12 cellular contexts compared by ENCODE assay signal in the genomic region with DNA sequence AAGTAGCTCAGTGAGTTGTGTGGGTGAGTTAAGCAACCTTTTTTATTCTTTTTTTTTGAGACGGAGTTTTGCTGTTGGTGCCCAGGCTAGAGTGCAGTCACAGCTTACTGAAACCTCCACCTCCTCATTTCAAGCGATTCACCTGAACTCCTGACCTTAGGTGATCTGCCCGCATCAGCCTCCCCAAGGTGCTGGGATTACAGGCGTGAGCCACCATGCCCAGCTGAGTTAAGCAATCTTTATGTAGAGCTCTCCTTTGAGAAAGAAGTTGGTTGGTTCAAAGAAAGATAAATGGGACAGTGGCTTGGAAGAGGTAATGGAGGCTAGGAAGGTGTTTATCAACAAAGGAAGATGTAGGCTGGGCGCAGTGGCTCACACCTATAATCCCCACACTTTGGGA. TPM values are rescaled to one million over a fixed set of nuclear protein-coding genes. Genes with fewer than 3 reads are reported as not detected.
DNase-seq lines count a peak whose midpoint lies in the region; ATAC-seq and TF ChIP-seq lines count a peak whose summit lies in the region.
"Had no signal": no experiment of that assay in that cellular context is flagged by ENCODE, and none has a peak within 500 bp of the region (broad histone marks: within the 10 kb centered on the region; RNA-seq: fewer than 3 reads in every experiment).

No MANE protein-coding gene starts in this region.

- peaks cover 8% of the 10 kb centered on the region for H3K4me1 ChIP-seq in effector memory CD4-positive, alpha-beta T cell (ENCODE audit: control insufficient read depth, insufficient read depth, low read length, poor library complexity, severe bottlenecking)

- POLR2A ChIA-PET in activated CD8-positive, alpha-beta T cell treated with anti-CD3 and anti-CD28 coated beads for 36 hours (lab: Charles Lee), result interaction anchor here (1.2 kb wide), 1 partner anchor 10 kb away, joined by 3 read pairs; no protein-coding TSS in a partner anchor

- peaks cover 48% of the 10 kb centered on the region for H3K4me1 Mint-ChIP-seq in activated CD4-positive, alpha-beta T cell treated with anti-CD3 and anti-CD28 coated beads, Interleukin-2, amount 10 ng/mL, durations not matched to agents 24 days and 14 days
- H3K4me1 Mint-ChIP-seq in activated CD8-positive, alpha-beta T cell treated with anti-CD3 and anti-CD28 coated beads for 36 hours (ENCODE audit: low read depth), result peaks cover 52% of the 10 kb centered on the region
- H3K4me1 Mint-ChIP-seq in progenitor cell of endocrine pancreas (ENCODE audit: low read depth), result peaks cover 37% of the 10 kb centered on the region

- CTCF ChIA-PET in activated CD8-positive, alpha-beta T cell treated with anti-CD3 and anti-CD28 coated beads for 36 hours (lab: Charles Lee), result interaction anchor here (2.3 kb wide), 1 partner anchor 200 kb away, joined by 9 read pairs; no protein-coding TSS in a partner anchor

- no peak for DNase-seq in activated CD4-positive, alpha-beta T cell treated with anti-CD3 and anti-CD28 coated beads, Interleukin-2, amount 10 ng/mL, durations not matched to agents 24 days and 14 days
- no peak for DNase-seq in activated CD4-positive, alpha-beta T cell treated with anti-CD3 and anti-CD28 coated beads for 4 hours
- no peak for DNase-seq in activated CD8-positive, alpha-beta T cell treated with anti-CD3 and anti-CD28 coated beads for 36 hours
- DNase-seq in fibroblast of pulmonary artery (ENCODE audit: low read depth) (no peak), progenitor cell of endocrine pancreas (ENCODE audit: low spot score, unreplicated experiment) (no peak), NCI-H345 (lab: John Stamatoyannopoulos, UW) (no peak), NCI-H526 treated with DMSO at 0.1 percent for 48 hours (lab: John Stamatoyannopoulos, UW) (no peak)
- no peak for DNase-seq in effector memory CD4-positive, alpha-beta T cell
- DNase-seq: NCI-H2171 treated with DMSO at 0.1 percent for 48 hours; stimulated activated naive CD4-positive, alpha-beta T cell; SW 1271 had no signal

- H3K9me3 ChIP-seq in effector memory CD4-positive, alpha-beta T cell (ENCODE audit: control insufficient read depth, low read length), result no peaks in the 10 kb centered on the region

- ATAC-seq in activated CD8-positive, alpha-beta T cell treated with anti-CD3 and anti-CD28 coated beads for 36 hours, result no peak

- peak overlapping the region; percentile 73 for H3K4me3 Mint-ChIP-seq in activated CD4-positive, alpha-beta T cell treated with anti-CD3 and anti-CD28 coated beads, Interleukin-2, amount 10 ng/mL, durations not matched to agents 24 days and 14 days
- H3K4me3 Mint-ChIP-seq in activated CD8-positive, alpha-beta T cell treated with anti-CD3 and anti-CD28 coated beads for 36 hours, result peak overlapping the region; percentile 31
- H3K4me3 Mint-ChIP-seq in progenitor cell of endocrine pancreas (ENCODE audit: low read depth), result peak overlapping the region; percentile 69

- peak overlapping the region; percentile 85 for H3K4me3 ChIP-seq in fibroblast of pulmonary artery (replicated peaks; ENCODE audit: low read depth, low read length)
- H3K4me3 ChIP-seq in effector memory CD4-positive, alpha-beta T cell (ENCODE audit: insufficient read depth, low read depth, low read length, poor library complexity, severe bottlenecking), result no peak overlapping the region

- no peaks in the 10 kb centered on the region for H3K27me3 Mint-ChIP-seq in activated CD4-positive, alpha-beta T cell treated with anti-CD3 and anti-CD28 coated beads, Interleukin-2, amount 10 ng/mL, durations not matched to agents 24 days and 14 days
- no peaks in the 10 kb centered on the region for H3K27me3 Mint-ChIP-seq in activated CD8-positive, alpha-beta T cell treated with anti-CD3 and anti-CD28 coated beads for 36 hours
- no peaks in the 10 kb centered on the region for H3K27me3 Mint-ChIP-seq in progenitor cell of endocrine pancreas

- no peak for TF ChIP-seq CTCF in activated CD8-positive, alpha-beta T cell treated with anti-CD3 and anti-CD28 coated beads for 36 hours (IDR thresholded peaks at IDR 0.05)
- TF ChIP-seq CTCF in fibroblast of pulmonary artery (IDR thresholded peaks at IDR 0.05; ENCODE audit: low read length, missing control alignments), result no peak
- no peak for TF ChIP-seq CTCF in progenitor cell of endocrine pancreas (IDR thresholded peaks at IDR 0.05; ENCODE audit: unreplicated experiment)

- H3K9me3 Mint-ChIP-seq in activated CD4-positive, alpha-beta T cell treated with anti-CD3 and anti-CD28 coated beads, Interleukin-2, amount 10 ng/mL, durations not matched to agents 24 days and 14 days, result no peaks in the 10 kb centered on the region
- no peaks in the 10 kb centered on the region for H3K9me3 Mint-ChIP-seq in activated CD8-positive, alpha-beta T cell treated with anti-CD3 and anti-CD28 coated beads for 36 hours
- H3K9me3 Mint-ChIP-seq in progenitor cell of endocrine pancreas (ENCODE audit: low read depth), result peaks cover under 1% of the 10 kb centered on the region

- H3K27ac ChIP-seq in effector memory CD4-positive, alpha-beta T cell (ENCODE audit: insufficient read depth, low read length, poor library complexity, severe bottlenecking), result no peak overlapping the region

- peaks cover 46% of the 10 kb centered on the region for H3K36me3 Mint-ChIP-seq in activated CD4-positive, alpha-beta T cell treated with anti-CD3 and anti-CD28 coated beads, Interleukin-2, amount 10 ng/mL, durations not matched to agents 24 days and 14 days (ENCODE audit: low read depth)
- peaks cover 41% of the 10 kb centered on the region for H3K36me3 Mint-ChIP-seq in activated CD8-positive, alpha-beta T cell treated with anti-CD3 and anti-CD28 coated beads for 36 hours (ENCODE audit: low read depth)
- H3K36me3 Mint-ChIP-seq in progenitor cell of endocrine pancreas (ENCODE audit: insufficient read depth), result peaks cover 15% of the 10 kb centered on the region

- peak overlapping the region; percentile 79 for H3K27ac Mint-ChIP-seq in activated CD4-positive, alpha-beta T cell treated with anti-CD3 and anti-CD28 coated beads, Interleukin-2, amount 10 ng/mL, durations not matched to agents 24 days and 14 days
- peak overlapping the region; percentile 79 for H3K27ac Mint-ChIP-seq in activated CD8-positive, alpha-beta T cell treated with anti-CD3 and anti-CD28 coated beads for 36 hours
- H3K27ac Mint-ChIP-seq in progenitor cell of endocrine pancreas, result peak overlapping the region; percentile 77

- no peaks in the 10 kb centered on the region for H3K27me3 ChIP-seq in effector memory CD4-positive, alpha-beta T cell (replicated peaks; ENCODE audit: control insufficient read depth, insufficient read depth, low read length, poor library complexity, severe bottlenecking)

- intact Hi-C loops in activated CD4-positive, alpha-beta T cell treated with anti-CD3 and anti-CD28 coated beads, Interleukin-2, amount 10 ng/mL, durations not matched to agents 24 days and 14 days (cut with micrococcal nuclease), result loop anchor here (10.0 kb wide), 1 partner anchor 46 kb away; no protein-coding TSS in a partner anchor
- intact Hi-C loops in activated CD8-positive, alpha-beta T cell treated with anti-CD3 and anti-CD28 coated beads for 36 hours (cut with micrococcal nuclease), result no loop called here

- H3K36me3 ChIP-seq in effector memory CD4-positive, alpha-beta T cell (ENCODE audit: control insufficient read depth, insufficient read depth, low read length), result no peaks in the 10 kb centered on the region

RNA-seq across cellular contexts. Expression of a gene that starts 3.2 kb away (rescaled TPM):
- total RNA-seq in activated CD4-positive, alpha-beta T cell treated with anti-CD3 and anti-CD28 coated beads, Interleukin-2, amount 10 ng/mL, durations not matched to agents 24 days and 14 days, result 82.0 and 82.3 TPM in 2 replicates
- total RNA-seq in activated CD8-positive, alpha-beta T cell treated with anti-CD3 and anti-CD28 coated beads for 36 hours, result 10 to 100 TPM; 42.3 to 43.2 TPM
- 87.1 and 89.4 TPM in 2 replicates for total RNA-seq in progenitor cell of endocrine pancreas

RNA-seq across cellular contexts. Expression of a gene that starts 48.1 kb away (rescaled TPM):
- total RNA-seq in activated CD4-positive, alpha-beta T cell treated with anti-CD3 and anti-CD28 coated beads, Interleukin-2, amount 10 ng/mL, durations not matched to agents 24 days and 14 days, result not detected in 2 replicates
- total RNA-seq in activated CD8-positive, alpha-beta T cell treated with anti-CD3 and anti-CD28 coated beads for 36 hours, result not detected
- total RNA-seq in progenitor cell of endocrine pancreas, result 129 and 135 TPM in 2 replicates
- total RNA-seq: HT-29 had no signal

Comparison
In these comparisons a context has a peak if more than half of its experiments do, and no peak if none do; other contexts are left out.
1. RNA of a gene that starts 48.1 kb away (total RNA-seq): 129 to 135 TPM in progenitor cell of endocrine pancreas; not detected in activated CD4-positive, alpha-beta T cell treated with anti-CD3 and anti-CD28 coated beads, Interleukin-2, amount 10 ng/mL, durations not matched to agents 24 days and 14 days and not detected in activated CD8-positive, alpha-beta T cell treated with anti-CD3 and anti-CD28 coated beads for 36 hours; every median in the first group is over 100 times any median in the second.
2. Peak in every context shown above with its lines, with median percentiles within 50 percentile points of each other: H3K27ac Mint-ChIP-seq and H3K4me3 Mint-ChIP-seq.